ENCODE assay signal across 16 cellular contexts in genomic region chr18:14917311-14917710, GRCh38.
A peak's percentile ranks its signal among the peaks of the same experiment; 100 is the strongest.
DNase-seq lines count a peak whose midpoint lies in the region; ATAC-seq and TF ChIP-seq lines count a peak whose summit lies in the region.
"Had no signal": no experiment of that assay in that cellular context is flagged by ENCODE, and none has a peak within 500 bp of the region (broad histone marks: within the 10 kb centered on the region; RNA-seq: fewer than 3 reads in every experiment).

No MANE protein-coding gene starts in this region.

- H3K27ac ChIP-seq in 22Rv1 (peak overlapping the region; percentile 85), thyroid gland (peak overlapping the region in 1 of 3 donors; percentile 45), stomach (no peak overlapping the region)

- intact Hi-C loops in thyroid gland (cut with DNase I) (no loop called here), stomach (cut with DNase I; ENCODE audit: low total_unique reads) (no loop called here)

- DNase-seq in T-helper 17 cell (no peak), islet precursor cell (peak; percentile 7), thyroid gland (peak; percentile 58 to 71), OCI-M1 (lab: John Stamatoyannopoulos, UW) (no peak), stomach (no peak)
- DNase-seq: C1 segment of cervical spinal cord; Caco-2; CD4-positive, alpha-beta memory T cell; DMS 273 treated with DMSO at 0.1 percent for 48 hours; DMS79 treated with DMSO at 0.1 percent for 48 hours; GF-D8; GOT3; HFFc6 had no signal

- H3K4me1 ChIP-seq in thyroid gland (peaks cover 10 to 12% of the 10 kb centered on the region in 2 donors), stomach (peaks cover 0 to 5% (median 0%) of the 10 kb centered on the region in 4 donors)
- H3K4me1 ChIP-seq: HAP-1 had no signal

- TF ChIP-seq POLR2A in thyroid gland (IDR thresholded peaks at IDR 0.05) = no peak
- TF ChIP-seq POLR2A in stomach (IDR thresholded peaks at IDR 0.05) = no peak

- H3K9me3 ChIP-seq in T-helper 17 cell (ENCODE audit: control insufficient read depth, low read length, poor library complexity, severe bottlenecking) (no peaks in the 10 kb centered on the region), thyroid gland (no peaks in the 10 kb centered on the region), stomach (no peaks in the 10 kb centered on the region)
- H3K9me3 ChIP-seq: Caco-2, HAP-1 had no signal

- H3K4me3 ChIP-seq in thyroid gland (replicated peaks in 1 of 3) (no peak overlapping the region), stomach (no peak overlapping the region)
- H3K4me3 ChIP-seq: HAP-1 had no signal

- H3K4me3 Mint-ChIP-seq in T-helper 17 cell = no peak overlapping the region
- H3K4me3 Mint-ChIP-seq: CD4-positive, alpha-beta memory T cell; HFFc6 had no signal

- no peaks in the 10 kb centered on the region for H3K27me3 ChIP-seq in thyroid gland
- no peaks in the 10 kb centered on the region for H3K27me3 ChIP-seq in stomach

- peaks cover 4% of the 10 kb centered on the region for H3K27me3 Mint-ChIP-seq in T-helper 17 cell

- ATAC-seq in T-helper 17 cell (no peak), GM18502 (IDR thresholded peaks at IDR 0.05; ENCODE audit: poor library complexity, unreplicated experiment) (no peak)

- no peaks in the 10 kb centered on the region for H3K4me1 Mint-ChIP-seq in T-helper 17 cell
- H3K4me1 Mint-ChIP-seq: CD4-positive, alpha-beta memory T cell had no signal

- H3K36me3 ChIP-seq in thyroid gland (no peaks in the 10 kb centered on the region), stomach (no peaks in the 10 kb centered on the region)
- H3K36me3 ChIP-seq: HAP-1 had no signal

- H3K36me3 Mint-ChIP-seq in T-helper 17 cell (ENCODE audit: low read depth) = peaks cover 3% of the 10 kb centered on the region
- H3K36me3 Mint-ChIP-seq: CD4-positive, alpha-beta memory T cell had no signal

- no peak for TF ChIP-seq EP300 in stomach (IDR thresholded peaks at IDR 0.05)

- TF ChIP-seq CTCF in 22Rv1 (IDR thresholded peaks at IDR 0.05) (no peak), thyroid gland (IDR thresholded peaks at IDR 0.05) (no peak), stomach (IDR thresholded peaks at IDR 0.05) (no peak)

- H3K27ac Mint-ChIP-seq in T-helper 17 cell = peak overlapping the region; percentile 0
- H3K27ac Mint-ChIP-seq: CD4-positive, alpha-beta memory T cell; HFFc6 had no signal

- 63 to 79% methylated on average over 3 of the region's 3 CpGs for WGBS in thyroid gland, 2 donors
- WGBS in stomach, 5 donors = 77 to 89% (median 84%) methylated on average over 3 of the region's 3 CpGs

Comparison
In these comparisons a context has a peak if more than half of its experiments do, and no peak if none do; other contexts are left out.
1. DNase-seq: peak in islet precursor cell (single experiment) and thyroid gland (2 of 2); none in T-helper 17 cell (0 of 3), OCI-M1 (single experiment) and stomach (single experiment).